Comparison of ENCODE assay signal across 8 cellular contexts in the genomic region with DNA sequence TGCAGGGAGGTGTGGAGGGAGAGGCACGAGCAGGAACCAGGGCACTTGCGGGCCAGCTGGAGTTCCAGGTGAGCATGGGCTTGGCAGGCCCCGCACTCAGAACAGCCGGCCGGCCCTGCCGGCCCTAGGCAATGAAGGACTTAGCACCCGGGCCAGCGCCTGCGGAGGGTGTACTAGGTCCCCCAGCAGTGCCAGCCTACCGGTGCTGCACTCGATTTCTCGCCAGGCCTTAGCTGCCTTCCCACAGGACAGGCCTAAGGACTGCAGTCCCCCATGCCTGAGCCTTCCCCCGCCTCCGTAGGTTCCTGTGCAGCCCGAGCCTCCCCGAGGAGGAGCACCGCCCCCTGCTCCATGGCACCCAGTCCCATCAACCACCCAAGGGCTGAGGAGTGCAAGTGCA.
"Had no signal": no experiment of that assay in that cellular context is flagged by ENCODE, and none has a peak within 500 bp of the region (broad histone marks: within the 10 kb centered on the region; RNA-seq: fewer than 3 reads in every experiment).

No MANE protein-coding gene starts in this region.

- ATAC-seq: GM23338, HepG2 had no signal

- H3K27ac ChIP-seq: HL-60 had no signal

- H3K4me2 ChIP-seq: GM23338 had no signal

- H3K4me3 ChIP-seq: GM23338 had no signal

- DNase-seq: H9, HCEC 1CT, KBM-7 had no signal

- FAIRE-seq: H1, H54, HepG2 had no signal
